ENCODE assay signal across 9 cellular contexts in genomic region chr2:20579866-20580265, GRCh38.
DNase-seq lines count a peak whose midpoint lies in the region; ATAC-seq and TF ChIP-seq lines count a peak whose summit lies in the region.
"Had no signal": no experiment of that assay in that cellular context is flagged by ENCODE, and none has a peak within 500 bp of the region (broad histone marks: within the 10 kb centered on the region; RNA-seq: fewer than 3 reads in every experiment).

No MANE protein-coding gene starts in this region.

- no peak overlapping the region for H3K4me3 ChIP-seq in brain microvascular endothelial cell (ENCODE audit: low read depth, low read length)
- no peak overlapping the region for H3K4me3 ChIP-seq in lung
- H3K4me3 ChIP-seq in tibial artery: no peak overlapping the region

- intact Hi-C loops in tibial artery (cut with DNase I; ENCODE audit: low total_unique reads): no loop called here

- peaks cover 16 to 37% of the 10 kb centered on the region in 2 donors for H3K4me1 ChIP-seq in lung (ENCODE audit: control insufficient read depth in 2 of 2, insufficient read depth in 2 of 2, low read length in 2 of 2)
- H3K4me1 ChIP-seq in tibial artery: peaks cover 0 to 60% (median 49%) of the 10 kb centered on the region in 4 donors

- H3K4me3 Mint-ChIP-seq in T-helper 2 cell treated with Interferon-gamma antibody and Interleukin-4, amounts not matched to agents 5 μg/mL and 100 μg/mL, for 36 hours: no peak overlapping the region

- no peak for DNase-seq in T-helper 2 cell treated with Interferon-gamma antibody and Interleukin-4, amounts not matched to agents 5 μg/mL and 100 μg/mL, for 36 hours (ENCODE audit: low spot score)
- no peak for DNase-seq in T-helper 2 cell
- DNase-seq in brain microvascular endothelial cell: no peak
- no peak for DNase-seq in lung (ENCODE audit: low spot score)
- peak in 1 of 2 donors; percentile 77 for DNase-seq in tibial artery
- DNase-seq in medulla oblongata (ENCODE audit: extremely low spot score): no peak
- DNase-seq in GM03348 (ENCODE audit: low spot score): no peak
- no peak for DNase-seq in superior temporal gyrus (ENCODE audit: extremely low spot score)
- DNase-seq: NCI-H2107 had no signal

- peaks cover 10% of the 10 kb centered on the region for H3K36me3 Mint-ChIP-seq in T-helper 2 cell treated with Interferon-gamma antibody and Interleukin-4, amounts not matched to agents 5 μg/mL and 100 μg/mL, for 36 hours (ENCODE audit: low read depth)

- peaks cover 24% of the 10 kb centered on the region for H3K4me1 Mint-ChIP-seq in T-helper 2 cell treated with Interferon-gamma antibody and Interleukin-4, amounts not matched to agents 5 μg/mL and 100 μg/mL, for 36 hours (ENCODE audit: low read depth)

- no peak for ATAC-seq in lung (ENCODE audit: insufficient read depth, low FRiP score)

- peak overlapping the region; percentile 12 for H3K27ac Mint-ChIP-seq in T-helper 2 cell treated with Interferon-gamma antibody and Interleukin-4, amounts not matched to agents 5 μg/mL and 100 μg/mL, for 36 hours

- TF ChIP-seq CTCF in brain microvascular endothelial cell (IDR thresholded peaks at IDR 0.05; ENCODE audit: low read depth, low read length, missing control alignments) (no peak), lung (IDR thresholded peaks at IDR 0.05; ENCODE audit: control extremely low read depth, extremely low read depth) (no peak), tibial artery (IDR thresholded peaks at IDR 0.05) (no peak)

- H3K27me3 ChIP-seq in brain microvascular endothelial cell (replicated peaks) (no peaks in the 10 kb centered on the region), lung (ENCODE audit: control insufficient read depth, insufficient read depth) (no peaks in the 10 kb centered on the region), tibial artery (no peaks in the 10 kb centered on the region)

- H3K36me3 ChIP-seq in brain microvascular endothelial cell (replicated peaks): no peaks in the 10 kb centered on the region
- no peaks in the 10 kb centered on the region for H3K36me3 ChIP-seq in lung (ENCODE audit: control insufficient read depth in 2 of 2, insufficient read depth in 2 of 2, low read length in 2 of 2)
- no peaks in the 10 kb centered on the region for H3K36me3 ChIP-seq in tibial artery

- no peaks in the 10 kb centered on the region for H3K27me3 Mint-ChIP-seq in T-helper 2 cell treated with Interferon-gamma antibody and Interleukin-4, amounts not matched to agents 5 μg/mL and 100 μg/mL, for 36 hours (ENCODE audit: low read depth)

- H3K9me3 Mint-ChIP-seq in T-helper 2 cell treated with Interferon-gamma antibody and Interleukin-4, amounts not matched to agents 5 μg/mL and 100 μg/mL, for 36 hours: peaks cover 6% of the 10 kb centered on the region

- 81 to 90% methylated on average over 1 of the region's 1 CpG for WGBS in lung, 2 donors

- in situ Hi-C loops in brain microvascular endothelial cell (cut with HindIII; ENCODE audit: low pct_ligation_motif_present, low sequenced_read_pairs): no loop called here

- peaks cover 0 to 3% of the 10 kb centered on the region in 2 donors for H3K9me3 ChIP-seq in lung (ENCODE audit: control insufficient read depth in 2 of 2, insufficient read depth in 1 of 2, low read length in 1 of 2)
- no peaks in the 10 kb centered on the region for H3K9me3 ChIP-seq in tibial artery

- H3K27ac ChIP-seq in brain microvascular endothelial cell (peak overlapping the region; percentile 88), lung (ENCODE audit: low read depth in 1 of 2, low read length in 1 of 2) (peak overlapping the region; percentile 88 to 91), tibial artery (peak overlapping the region; percentile 76 to 83)
